27 cellular contexts compared by ENCODE assay signal in genomic region chr13:52703482-52703881, GRCh38. TPM values are rescaled to one million over a fixed set of nuclear protein-coding genes. Genes with fewer than 3 reads are reported as not detected.
"Had no signal": no experiment of that assay in that cellular context is flagged by ENCODE, and none has a peak within 500 bp of the region (broad histone marks: within the 10 kb centered on the region; RNA-seq: fewer than 3 reads in every experiment).

No MANE protein-coding gene starts in this region.

- H3K4me1 ChIP-seq: Peyer's patch, SJSA1 had no signal

- DNase-seq: activated CD4-positive, alpha-beta memory T cell treated with anti-CD3 and anti-CD28 coated beads, Interleukin-2, amount 10 ng/mL, durations not matched to agents 7 days and 5 days; activated CD4-positive, alpha-beta T cell treated with anti-CD3 and anti-CD28 coated beads, Interleukin-2, amount 50 U/mL, for 1 hour; activated CD4-positive, CD25-positive, alpha-beta regulatory T cell; activated gamma-delta T cell; activated naive CD4-positive, alpha-beta T cell treated with anti-CD3 and anti-CD28 coated beads for 36 hours; activated T-cell treated with anti-CD3 and anti-CD28 coated beads for 4 hours; activated T-cell treated with anti-CD3 and anti-CD28 coated beads, Interleukin-2, amount 50 U/mL, for 48 hours; amygdala; Karpas-422; NCI-H1105 treated with DMSO at 0.1 percent for 48 hours; NCI-H1694 treated with DMSO at 0.1 percent for 48 hours; NCI-H2029 treated with DMSO at 0.1 percent for 48 hours; NCI-H510A treated with DMSO at 0.1 percent for 48 hours; Peyer's patch; SHP77; T-cell; T-helper 2 cell; T1000 had no signal

- H3K9me3 Mint-ChIP-seq: activated CD4-positive, alpha-beta memory T cell treated with anti-CD3 and anti-CD28 coated beads, Interleukin-2, amount 10 ng/mL, durations not matched to agents 7 days and 5 days; activated naive CD4-positive, alpha-beta T cell treated with anti-CD3 and anti-CD28 coated beads for 36 hours; activated T-helper 17 cell treated with anti-CD3 and anti-CD28 coated beads, Interleukin-2, amount 50 U/mL, for 72 hours; brain; central memory CD8-positive, alpha-beta T cell; T-cell had no signal

- H3K27me3 Mint-ChIP-seq: activated CD4-positive, alpha-beta memory T cell treated with anti-CD3 and anti-CD28 coated beads, Interleukin-2, amount 10 ng/mL, durations not matched to agents 7 days and 5 days; activated naive CD8-positive, alpha-beta T cell; activated T-helper 17 cell treated with anti-CD3 and anti-CD28 coated beads, Interleukin-2, amount 50 U/mL, for 72 hours; brain; central memory CD8-positive, alpha-beta T cell; T-cell had no signal

- H3K36me3 Mint-ChIP-seq: activated naive CD8-positive, alpha-beta T cell; brain had no signal

- ATAC-seq: activated T-helper 17 cell treated with anti-CD3 and anti-CD28 coated beads, Interleukin-2, amount 50 U/mL, for 72 hours; K562; T-cell had no signal

- H3K4me3 ChIP-seq: K562, Peyer's patch, SJSA1 had no signal

- H3K27me3 ChIP-seq: Peyer's patch, SJSA1 had no signal

- H3K27ac Mint-ChIP-seq: activated CD4-positive, alpha-beta memory T cell treated with anti-CD3 and anti-CD28 coated beads, Interleukin-2, amount 10 ng/mL, durations not matched to agents 7 days and 5 days; activated naive CD4-positive, alpha-beta T cell treated with anti-CD3 and anti-CD28 coated beads for 36 hours; activated naive CD8-positive, alpha-beta T cell; activated T-helper 17 cell treated with anti-CD3 and anti-CD28 coated beads, Interleukin-2, amount 50 U/mL, for 72 hours; T-cell had no signal

- H3K4me1 Mint-ChIP-seq: activated CD4-positive, alpha-beta memory T cell treated with anti-CD3 and anti-CD28 coated beads, Interleukin-2, amount 10 ng/mL, durations not matched to agents 7 days and 5 days; activated T-helper 17 cell treated with anti-CD3 and anti-CD28 coated beads, Interleukin-2, amount 50 U/mL, for 72 hours; central memory CD8-positive, alpha-beta T cell had no signal

- H3K4me3 Mint-ChIP-seq: activated CD4-positive, alpha-beta memory T cell treated with anti-CD3 and anti-CD28 coated beads, Interleukin-2, amount 10 ng/mL, durations not matched to agents 7 days and 5 days; activated naive CD4-positive, alpha-beta T cell treated with anti-CD3 and anti-CD28 coated beads for 36 hours; activated naive CD8-positive, alpha-beta T cell; activated T-helper 17 cell treated with anti-CD3 and anti-CD28 coated beads, Interleukin-2, amount 50 U/mL, for 72 hours; brain; central memory CD8-positive, alpha-beta T cell; T-cell had no signal

- H3K27ac ChIP-seq: Peyer's patch, RWPE1, SJSA1 had no signal

- H3K36me3 ChIP-seq: Peyer's patch, SJSA1 had no signal

RNA-seq across cellular contexts. Expression of gene CNMD, which starts 36.1 kb away (rescaled TPM):
- total RNA-seq: activated CD4-positive, alpha-beta memory T cell treated with anti-CD3 and anti-CD28 coated beads, Interleukin-2, amount 10 ng/mL, durations not matched to agents 7 days and 5 days; activated CD8-positive, alpha-beta memory T cell treated with anti-CD3 and anti-CD28 coated beads for 36 hours; activated naive CD4-positive, alpha-beta T cell treated with anti-CD3 and anti-CD28 coated beads for 36 hours; activated T-helper 17 cell treated with anti-CD3 and anti-CD28 coated beads, Interleukin-2, amount 50 U/mL, for 72 hours; astrocyte; K562; Peyer's patch; SJSA1; T-cell had no signal
- polyA plus RNA-seq: K562 had no signal
